ENCODE assay signal across 3 cellular contexts in genomic region chr2:97706708-97707345, GRCh38.
TF ChIP-seq lines count a peak whose summit lies in the region.

No MANE protein-coding gene starts in this region.

TF ChIP-seq in HEK293, 187 proteins besides CTCF, POLR2A, EP300 and RAD21 (continues in another document):
- TF ChIP-seq ZNF23 (tag by site-specific recombination; IDR thresholded peaks at IDR 0.05; ENCODE audit: borderline replicate concordance) (no peak), GLI4 (tag by site-specific recombination; IDR thresholded peaks at IDR 0.05) (no peak), ZNF341 (tag by site-specific recombination; IDR thresholded peaks at IDR 0.05; ENCODE audit: low read depth) (no peak), EGR2 (tag by site-specific recombination; IDR thresholded peaks at IDR 0.05; ENCODE audit: low read depth) (peak; percentile 94), ZNF362 (tag by site-specific recombination; IDR thresholded peaks at IDR 0.05) (no peak), ZNF398 (tag by site-specific recombination; IDR thresholded peaks at IDR 0.05) (0 out of 2 replicates have a peak, but pooled peaks have one; percentile 16), MEIS1 (CRISPR knock-in tag; IDR thresholded peaks at IDR 0.05; ENCODE audit: borderline replicate concordance) (no peak), MYNN (tag by site-specific recombination; IDR thresholded peaks at IDR 0.05; ENCODE audit: borderline replicate concordance) (no peak), ZNF391 (tag by site-specific recombination; IDR thresholded peaks at IDR 0.05; ENCODE audit: borderline replicate concordance, low read depth) (no peak), ZNF248 (tag by site-specific recombination; IDR thresholded peaks at IDR 0.05) (no peak), ZNF292 (tag by site-specific recombination; IDR thresholded peaks at IDR 0.05; ENCODE audit: borderline replicate concordance, low read depth) (no peak), ZFHX2 (tag by site-specific recombination; conservative IDR thresholded peaks at IDR 0.05) (peak; percentile 83), ZNF639 (tag by site-specific recombination; IDR thresholded peaks at IDR 0.05) (no peak), ZIC2 (tag by site-specific recombination; IDR thresholded peaks at IDR 0.05) (no peak), SCRT1 (tag by site-specific recombination; IDR thresholded peaks at IDR 0.05; ENCODE audit: borderline replicate concordance) (no peak), ZNF138 (tag by site-specific recombination; IDR thresholded peaks at IDR 0.05; ENCODE audit: borderline replicate concordance) (no peak), OSR2 (tag by site-specific recombination; IDR thresholded peaks at IDR 0.05) (no peak), ZNF624 (tag by site-specific recombination; IDR thresholded peaks at IDR 0.05) (no peak)

TF ChIP-seq in SK-N-SH, 30 proteins besides CTCF, POLR2A, EP300 and RAD21:
- no peak for TF ChIP-seq PBX3 (IDR thresholded peaks at IDR 0.05)
- no peak for TF ChIP-seq CHD2 (IDR thresholded peaks at IDR 0.05; ENCODE audit: low read length, partially characterized antibody)
- no peak for TF ChIP-seq NFIC (IDR thresholded peaks at IDR 0.05; ENCODE audit: borderline replicate concordance)
- TF ChIP-seq TAF1 (IDR thresholded peaks at IDR 0.05; ENCODE audit: borderline replicate concordance, low read depth, low read length) = no peak
- TF ChIP-seq TEAD4 (IDR thresholded peaks at IDR 0.05; ENCODE audit: borderline replicate concordance, insufficient read depth) = no peak
- TF ChIP-seq IRF3 (IDR thresholded peaks at IDR 0.05; ENCODE audit: low read depth, low read length) = no peak
- no peak for TF ChIP-seq SIN3A (IDR thresholded peaks at IDR 0.05; ENCODE audit: borderline replicate concordance, low read depth, low read length)
- TF ChIP-seq USF1 (IDR thresholded peaks at IDR 0.05; ENCODE audit: borderline replicate concordance, low read depth) = no peak
- TF ChIP-seq POLR2AphosphoS5 (IDR thresholded peaks at IDR 0.05; ENCODE audit: low read depth, low read length) = no peak
- no peak for TF ChIP-seq EZH2phosphoT487 (IDR thresholded peaks at IDR 0.05; ENCODE audit: borderline replicate concordance, low read depth)
- no peak for TF ChIP-seq GABPA (IDR thresholded peaks at IDR 0.05; ENCODE audit: low read depth)
- TF ChIP-seq GATA2 (CRISPR knock-in tag; IDR thresholded peaks at IDR 0.05) = no peak
- TF ChIP-seq JUND (IDR thresholded peaks at IDR 0.05) = no peak

TF ChIP-seq in GM23338, 12 proteins besides CTCF, POLR2A, EP300 and RAD21 (continued from another document):
- TF ChIP-seq CREB1 (CRISPR knock-in tag; IDR thresholded peaks at IDR 0.05; ENCODE audit: low read depth) (no peak), ZNF331 (CRISPR knock-in tag; IDR thresholded peaks at IDR 0.05; ENCODE audit: low read depth) (no peak), REST (IDR thresholded peaks at IDR 0.05; ENCODE audit: unreplicated experiment) (no peak), NANOG (IDR thresholded peaks at IDR 0.05; ENCODE audit: borderline replicate concordance) (no peak), EZH2 (IDR thresholded peaks at IDR 0.05; ENCODE audit: low read depth, unreplicated experiment) (no peak), POLR2AphosphoS5 (IDR thresholded peaks at IDR 0.05; ENCODE audit: low read depth) (no peak), ZNF462 (CRISPR knock-in tag; IDR thresholded peaks at IDR 0.05) (no peak), ZNF114 (CRISPR knock-in tag; IDR thresholded peaks at IDR 0.05) (no peak), JUNB (IDR thresholded peaks at IDR 0.05; ENCODE audit: unreplicated experiment) (no peak), EZH2phosphoT487 (IDR thresholded peaks at IDR 0.05; ENCODE audit: unreplicated experiment) (no peak), ETS1 (IDR thresholded peaks at IDR 0.05) (no peak)
